ENCODE assay signal across 9 cellular contexts in the genomic region with DNA sequence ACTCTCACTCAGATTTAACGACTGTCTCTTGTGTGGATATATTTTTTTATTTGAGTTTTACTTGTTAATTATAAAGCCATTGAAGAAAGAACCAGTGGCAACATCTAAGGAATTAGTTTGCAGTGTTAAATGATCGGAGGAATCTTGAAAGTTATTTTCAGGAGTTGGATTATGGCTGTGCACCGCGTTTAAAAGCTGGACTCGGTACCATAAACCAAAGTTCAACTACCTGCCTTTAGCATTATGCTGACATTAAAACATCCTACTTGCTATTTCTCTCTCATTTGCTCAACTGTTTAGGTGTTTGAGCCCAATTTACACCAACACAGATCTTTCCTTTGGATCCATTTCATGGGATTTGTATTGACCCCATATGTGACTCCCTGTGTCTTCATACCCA.
"Had no signal": no experiment of that assay in that cellular context is flagged by ENCODE, and none has a peak within 500 bp of the region (broad histone marks: within the 10 kb centered on the region; RNA-seq: fewer than 3 reads in every experiment).

No MANE protein-coding gene starts in this region.

- H3K27ac ChIP-seq: GM23248 had no signal

- H3K4me1 ChIP-seq: HAP-1 had no signal

- DNase-seq: GM23248, GOT3, H7, H9, HCEC 1CT, HFFc6 had no signal

- ATAC-seq: GM23338, HCT116 had no signal

- H3K9me3 ChIP-seq: HAP-1 had no signal

- H3K36me3 ChIP-seq: HAP-1 had no signal

- H3K4me3 ChIP-seq: GM23248, GM23338, HAP-1 had no signal
